Comparison of ENCODE assay signal across 14 cellular contexts in the genomic region with DNA sequence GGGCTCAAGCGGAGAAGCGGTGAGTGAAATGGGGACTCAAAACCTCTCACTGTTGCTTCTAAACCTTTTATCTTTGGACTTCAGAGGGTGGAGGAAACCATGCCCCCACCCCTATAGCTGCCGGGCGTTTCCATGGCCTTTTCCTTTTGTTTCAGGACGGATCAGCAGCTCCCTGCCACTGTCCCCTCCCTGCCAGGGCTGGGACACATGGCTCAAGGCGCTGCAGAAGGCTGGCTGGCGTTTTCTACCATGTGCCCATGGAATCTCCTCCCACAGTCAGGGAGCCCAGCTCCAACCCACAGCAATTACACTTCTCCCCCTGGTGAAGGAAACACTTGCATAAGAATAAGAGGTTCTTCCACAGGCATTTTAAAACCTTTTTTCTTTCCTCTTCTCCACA.
"Had no signal": no experiment of that assay in that cellular context is flagged by ENCODE, and none has a peak within 500 bp of the region (broad histone marks: within the 10 kb centered on the region; RNA-seq: fewer than 3 reads in every experiment).

No MANE protein-coding gene starts in this region.

- H3K4me1 ChIP-seq: pancreas, sigmoid colon, upper lobe of left lung had no signal

- H3K9me3 Mint-ChIP-seq: activated T-helper 2 cell treated with anti-CD3 and anti-CD28 coated beads, Interferon-gamma antibody, Interleukin-2, Interleukin-4, amounts not matched to agents 10 μg/mL and 5 μg/mL and 100 μg/mL, durations not matched to agents 14 hours and 24 hours and 36 hours; T-helper 2 cell treated with Interferon-gamma antibody and Interleukin-4, amounts not matched to agents 5 μg/mL and 100 μg/mL, for 36 hours had no signal

- ATAC-seq: activated CD4-positive, CD25-positive, alpha-beta regulatory T cell treated with anti-CD3 and anti-CD28 coated beads, Interleukin-2, amount 50 U/mL, for 24 hours; esophagus mucosa; pancreas; stimulated activated naive CD8-positive, alpha-beta T cell treated with anti-CD3 and anti-CD28 coated beads, Interleukin-15, amount 100 ng/mL, for 72 hours had no signal

- H3K36me3 Mint-ChIP-seq: activated naive CD4-positive, alpha-beta T cell treated with anti-CD3 and anti-CD28 coated beads, Interleukin-2, amount 10 ng/mL, durations not matched to agents 7 days and 5 days had no signal

- H3K27me3 Mint-ChIP-seq: activated naive CD4-positive, alpha-beta T cell treated with anti-CD3 and anti-CD28 coated beads, Interleukin-2, amount 10 ng/mL, durations not matched to agents 7 days and 5 days; stimulated activated naive CD8-positive, alpha-beta T cell treated with anti-CD3 and anti-CD28 coated beads, Interleukin-15, amount 100 ng/mL, for 72 hours had no signal

- H3K4me1 Mint-ChIP-seq: activated naive CD4-positive, alpha-beta T cell treated with anti-CD3 and anti-CD28 coated beads, Interleukin-2, amount 10 ng/mL, durations not matched to agents 7 days and 5 days; stimulated activated naive CD8-positive, alpha-beta T cell treated with anti-CD3 and anti-CD28 coated beads, Interleukin-15, amount 100 ng/mL, for 72 hours had no signal

- H3K36me3 ChIP-seq: cardiac muscle cell, pancreas, sigmoid colon, upper lobe of left lung had no signal

- H3K9me3 ChIP-seq: pancreas, sigmoid colon, upper lobe of left lung had no signal

- H3K27ac Mint-ChIP-seq: activated naive CD4-positive, alpha-beta T cell treated with anti-CD3 and anti-CD28 coated beads, Interleukin-2, amount 10 ng/mL, durations not matched to agents 7 days and 5 days; activated T-helper 2 cell treated with anti-CD3 and anti-CD28 coated beads, Interferon-gamma antibody, Interleukin-2, Interleukin-4, amounts not matched to agents 10 μg/mL and 5 μg/mL and 100 μg/mL, durations not matched to agents 14 hours and 24 hours and 36 hours; stimulated activated naive CD8-positive, alpha-beta T cell treated with anti-CD3 and anti-CD28 coated beads, Interleukin-15, amount 100 ng/mL, for 72 hours; T-helper 2 cell treated with Interferon-gamma antibody and Interleukin-4, amounts not matched to agents 5 μg/mL and 100 μg/mL, for 36 hours had no signal

- H3K4me3 Mint-ChIP-seq: activated naive CD4-positive, alpha-beta T cell treated with anti-CD3 and anti-CD28 coated beads, Interleukin-2, amount 10 ng/mL, durations not matched to agents 7 days and 5 days; neural crest cell; stimulated activated naive CD8-positive, alpha-beta T cell treated with anti-CD3 and anti-CD28 coated beads, Interleukin-15, amount 100 ng/mL, for 72 hours; T-helper 2 cell treated with Interferon-gamma antibody and Interleukin-4, amounts not matched to agents 5 μg/mL and 100 μg/mL, for 36 hours had no signal

- H3K27me3 ChIP-seq: cardiac muscle cell, dorsolateral prefrontal cortex, pancreas, sigmoid colon, upper lobe of left lung had no signal

- H3K4me3 ChIP-seq: cardiac muscle cell, dorsolateral prefrontal cortex, lung, pancreas, sigmoid colon, upper lobe of left lung had no signal

- H3K27ac ChIP-seq: cardiac muscle cell, dorsolateral prefrontal cortex, pancreas, sigmoid colon, upper lobe of left lung had no signal

- DNase-seq: activated naive CD4-positive, alpha-beta T cell treated with anti-CD3 and anti-CD28 coated beads, Interleukin-2, amount 10 ng/mL, durations not matched to agents 7 days and 5 days; dorsolateral prefrontal cortex; pancreas; sigmoid colon; stimulated activated CD4-positive, alpha-beta T cell treated with anti-CD3 and anti-CD28 coated beads, Interleukin-1b, Interleukin-23, amount 100 ng/mL, for 48 hours; stimulated activated naive CD8-positive, alpha-beta T cell treated with anti-CD3 and anti-CD28 coated beads, Interleukin-15, amount 100 ng/mL, for 72 hours; upper lobe of left lung had no signal
